In the genomic region with DNA sequence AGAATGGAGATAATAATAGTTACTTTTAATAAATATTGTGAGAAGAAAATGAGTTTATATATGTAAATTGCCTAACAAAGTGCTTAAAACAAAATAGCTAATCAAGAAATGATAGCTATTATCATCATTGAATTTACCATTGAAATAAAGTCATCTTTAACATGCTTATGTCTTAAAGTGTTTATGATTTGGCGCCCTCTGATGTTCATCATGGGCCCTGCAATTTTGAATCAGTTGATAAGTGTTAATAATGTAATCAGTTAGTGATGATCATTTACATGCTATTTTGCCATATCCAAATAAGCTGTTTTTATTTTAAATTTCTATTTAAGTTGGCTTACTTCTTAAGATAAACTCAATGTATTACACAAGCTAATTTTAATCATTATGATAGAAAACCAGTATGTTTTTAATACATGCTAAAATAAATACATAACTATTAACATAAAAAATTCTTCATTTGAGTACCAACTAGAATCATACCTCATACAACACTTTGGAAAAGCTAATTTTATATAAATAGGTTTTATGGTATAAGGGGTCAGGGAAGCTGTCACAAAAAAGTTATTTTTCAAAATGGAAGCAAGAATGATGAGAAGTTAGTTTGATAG, we compare ENCODE assay signal across 9 cellular contexts. TPM values are rescaled to one million over a fixed set of nuclear protein-coding genes. Genes with fewer than 3 reads are reported as not detected.
DNase-seq lines count a peak whose midpoint lies in the region; FAIRE-seq and TF ChIP-seq lines count a peak whose summit lies in the region.
"Had no signal": no experiment of that assay in that cellular context is flagged by ENCODE, and none has a peak within 500 bp of the region (broad histone marks: within the 10 kb centered on the region; RNA-seq: fewer than 3 reads in every experiment).

No MANE protein-coding gene starts in this region.

- POLR2A ChIA-PET in PC-9 (lab: Charles Lee; ENCODE audit: unreplicated experiment): interaction anchor here (0.6 kb wide), 1 partner anchor 151 kb away, joined by 3 read pairs; no protein-coding TSS in a partner anchor

- no peak overlapping the region for H3K27ac ChIP-seq in PC-9
- H3K27ac ChIP-seq: BLaER1 treated with 17β-estradiol and CSF1 and Interleukin-3, amounts not matched to agents 10 nM and 100 nM had no signal

- CTCF ChIA-PET in PC-9 (lab: Charles Lee): interaction anchor here (0.6 to 1.5 kb wide), 6 partner anchors 9 to 244 kb away, joined by 3 to 13 read pairs (median 4); no protein-coding TSS in a partner anchor

- no peaks in the 10 kb centered on the region for H4K20me1 ChIP-seq in PC-9 (ENCODE audit: insufficient read depth)
- H4K20me1 ChIP-seq: BLaER1 treated with 17β-estradiol and CSF1 and Interleukin-3, amounts not matched to agents 10 nM and 100 nM had no signal

- no peaks in the 10 kb centered on the region for H3K4me1 ChIP-seq in PC-9 (replicated peaks; ENCODE audit: insufficient read depth)
- H3K4me1 ChIP-seq: BLaER1 treated with 17β-estradiol and CSF1 and Interleukin-3, amounts not matched to agents 10 nM and 100 nM had no signal

- H3K27me3 ChIP-seq in PC-9 (ENCODE audit: insufficient read depth, low read depth): no peaks in the 10 kb centered on the region
- H3K27me3 ChIP-seq: BLaER1 treated with 17β-estradiol and CSF1 and Interleukin-3, amounts not matched to agents 10 nM and 100 nM had no signal

- no peak overlapping the region for H3K4me2 ChIP-seq in PC-9
- H3K4me2 ChIP-seq: BLaER1 treated with 17β-estradiol and CSF1 and Interleukin-3, amounts not matched to agents 10 nM and 100 nM had no signal

- H3K4me3 ChIP-seq in PC-9 (no peak overlapping the region), astrocyte of the cerebellum (ENCODE audit: low read depth, low read length) (no peak overlapping the region)
- H3K4me3 ChIP-seq: BLaER1 treated with 17β-estradiol and CSF1 and Interleukin-3, amounts not matched to agents 10 nM and 100 nM had no signal

- no peaks in the 10 kb centered on the region for H3F3A ChIP-seq in PC-9 (ENCODE audit: insufficient read depth, low read depth)

- no TSS peak for BruUV-seq in PC-9 (replicated peaks; lab: Mats Ljungman, UMichigan)

- in situ Hi-C loops in astrocyte of the cerebellum (cut with HindIII; ENCODE audit: low sequenced_read_pairs): loop anchor here (5.0 kb wide), 1 partner anchor 252 kb away; no protein-coding TSS in a partner anchor

- peak; percentile 16 to 80 (median 75) for DNase-seq in NCI-H1417 (lab: John Stamatoyannopoulos, UW)
- no peak for DNase-seq in NCI-H1417 treated with DMSO at 0.1 percent for 48 hours (lab: John Stamatoyannopoulos, UW)
- DNase-seq in HT1080 (ENCODE audit: low read depth): peak; percentile 10
- DNase-seq in PC-9: peak; percentile 38 to 57
- DNase-seq in astrocyte of the cerebellum (ENCODE audit: low read depth): peak; percentile 47
- DNase-seq in stimulated activated CD4-positive, alpha-beta T cell treated with anti-CD3 and anti-CD28 coated beads, TNF-alpha, amount 100 ng/mL, for 1 hour (ENCODE audit: low read depth in 3 of 3, low spot score in 1 of 3): peak in 2 of 3 donors; percentile 3 to 15
- no peak for DNase-seq in HK-2 (ENCODE audit: unreplicated experiment)

- TF ChIP-seq CTCF in PC-9 (conservative IDR thresholded peaks at IDR 0.05) (peak; percentile 98), astrocyte of the cerebellum (IDR thresholded peaks at IDR 0.05; ENCODE audit: low read depth, low read length, missing control alignments) (peak; percentile 76)

- peak; percentile 99 for FAIRE-seq in islet of Langerhans (lab: Jason Lieb, UNC)

- H3K36me3 ChIP-seq in PC-9 (ENCODE audit: low read depth): no peaks in the 10 kb centered on the region

- H3K9me3 ChIP-seq in PC-9 (ENCODE audit: insufficient read depth, low read depth): peaks cover 29% of the 10 kb centered on the region

- H3K9me2 ChIP-seq in PC-9 (ENCODE audit: insufficient read depth): no peaks in the 10 kb centered on the region

- no peaks in the 10 kb centered on the region for H3K79me2 ChIP-seq in PC-9 (ENCODE audit: low read depth)

- intact Hi-C loops in PC-9 (cut with micrococcal nuclease; ENCODE audit: unreplicated experiment): loop anchor here (1.0 to 2.0 kb wide), 2 partner anchors 78 to 244 kb away; no protein-coding TSS in a partner anchor

- H2AFZ ChIP-seq in PC-9: no peak overlapping the region

RNA-seq across cellular contexts. Expression of gene TPD52L1, which starts 39.2 kb away (rescaled TPM):
- total RNA-seq in HT1080 (2014; rRNA removed; shearing (Covaris generic)): 13.6 and 18.1 TPM in 2 replicates
- polyA plus RNA-seq in HT1080 (2015; cell fraction: cytosol; rRNA removed): 19.1 and 19.6 TPM in 2 replicates
- 5.7 and 7.8 TPM in 2 replicates for polyA plus RNA-seq in HT1080 (2015; cell fraction: nucleus; rRNA removed)
- 184 and 203 TPM in 2 replicates for total RNA-seq in PC-9 (2021)

Comparison
In these comparisons a context has a peak if more than half of its experiments do, and no peak if none do; other contexts are left out.
1. DNase-seq: peak in NCI-H1417 (3 of 3), HT1080 (single experiment), PC-9 (2 of 2), astrocyte of the cerebellum (single experiment) and stimulated activated CD4-positive, alpha-beta T cell treated with anti-CD3 and anti-CD28 coated beads, TNF-alpha, amount 100 ng/mL, for 1 hour (2 of 3); none in NCI-H1417 treated with DMSO at 0.1 percent for 48 hours (single experiment) and HK-2 (single experiment).